11 cellular contexts compared by ENCODE assay signal in the genomic region with DNA sequence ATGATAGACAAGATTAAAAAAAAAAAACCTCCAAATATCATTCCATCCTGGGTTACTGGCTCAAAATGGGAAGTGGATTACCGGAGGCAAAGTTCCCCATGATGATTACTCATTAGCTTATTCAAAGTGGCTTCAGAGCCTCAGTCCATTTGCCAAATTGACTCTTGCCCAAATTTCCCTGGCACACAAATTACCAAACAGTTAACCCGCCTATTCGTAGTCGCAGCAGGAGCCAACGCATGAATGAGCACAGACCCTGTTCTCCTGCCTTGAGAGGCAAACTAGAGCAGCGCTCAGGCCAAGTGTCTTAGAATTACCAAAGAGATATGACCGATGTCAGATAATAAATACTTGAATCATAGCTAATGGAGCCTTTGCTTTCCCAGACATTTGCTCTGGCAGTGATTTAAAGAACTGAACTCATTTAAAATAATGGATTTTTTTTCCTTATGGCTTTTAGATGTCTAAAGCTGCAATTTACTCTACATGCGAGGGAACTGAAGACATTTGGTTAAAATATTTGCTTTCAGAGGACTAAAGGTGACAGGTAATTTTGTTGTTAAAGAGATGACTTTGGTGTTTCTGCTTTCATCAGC.
A peak's percentile ranks its signal among the peaks of the same experiment; 100 is the strongest.
DNase-seq lines count a peak whose midpoint lies in the region; ATAC-seq and TF ChIP-seq lines count a peak whose summit lies in the region.
"Had no signal": no experiment of that assay in that cellular context is flagged by ENCODE, and none has a peak within 500 bp of the region (broad histone marks: within the 10 kb centered on the region; RNA-seq: fewer than 3 reads in every experiment).

No MANE protein-coding gene starts in this region.

- H3K36me3 Mint-ChIP-seq in stimulated activated memory B cell treated with anti-CD40 and anti-IgM and Interleukin-4, amounts not matched to agents 10 μg/mL and 1 μg/mL and 100 μg/mL, for 72 hours: no peaks in the 10 kb centered on the region
- H3K36me3 Mint-ChIP-seq: activated naive CD4-positive, alpha-beta T cell treated with anti-CD3 and anti-CD28 coated beads, Interleukin-2, amount 50 U/mL, for 24 hours; naive B cell had no signal

- no peak overlapping the region for H3K27ac ChIP-seq in left lung
- no peak overlapping the region for H3K27ac ChIP-seq in WERI-Rb-1
- H3K27ac ChIP-seq: HL-60 had no signal

- H3K27me3 Mint-ChIP-seq in stimulated activated memory B cell treated with anti-CD40 and anti-IgM and Interleukin-4, amounts not matched to agents 10 μg/mL and 1 μg/mL and 100 μg/mL, for 72 hours: no peaks in the 10 kb centered on the region
- H3K27me3 Mint-ChIP-seq: activated naive CD4-positive, alpha-beta T cell treated with anti-CD3 and anti-CD28 coated beads, Interleukin-2, amount 50 U/mL, for 24 hours; naive B cell had no signal

- H3K9me3 ChIP-seq in left lung (no peaks in the 10 kb centered on the region), WERI-Rb-1 (ENCODE audit: severe bottlenecking) (no peaks in the 10 kb centered on the region)

- no peak overlapping the region for H3K27ac Mint-ChIP-seq in stimulated activated memory B cell treated with anti-CD40 and anti-IgM and Interleukin-4, amounts not matched to agents 10 μg/mL and 1 μg/mL and 100 μg/mL, for 72 hours
- H3K27ac Mint-ChIP-seq: activated naive CD4-positive, alpha-beta T cell treated with anti-CD3 and anti-CD28 coated beads, Interleukin-2, amount 50 U/mL, for 24 hours had no signal

- no peaks in the 10 kb centered on the region for H3K4me1 ChIP-seq in left lung

- TF ChIP-seq CTCF in left lung (IDR thresholded peaks at IDR 0.05): no peak
- TF ChIP-seq CTCF in WERI-Rb-1 (IDR thresholded peaks at IDR 0.05; ENCODE audit: low read depth, low read length): no peak

- ATAC-seq in Right ventricle myocardium inferior (peak; percentile 86), left lung (peak; percentile 52)
- no peak for ATAC-seq in stimulated activated memory B cell treated with anti-CD40 and anti-IgM and Interleukin-4, amounts not matched to agents 10 μg/mL and 1 μg/mL and 100 μg/mL, for 72 hours

- intact Hi-C loops in Right ventricle myocardium inferior (cut with DNase I) (no loop called here), cardiac septum (cut with DNase I) (no loop called here), left lung (cut with DNase I) (no loop called here)

- DNase-seq in Right ventricle myocardium inferior (ENCODE audit: missing footprints) (peak; percentile 71), cardiac septum (ENCODE audit: low spot score) (no peak), cerebellar nuclear complex (lab: John Stamatoyannopoulos, UW) (peak; percentile 68 to 97), left lung (no peak), T1000 (lab: John Stamatoyannopoulos, UW) (no peak), iPS-NIHi11 (ENCODE audit: low spot score) (no peak), WERI-Rb-1 (no peak)
- DNase-seq: naive B cell had no signal

- H3K4me3 ChIP-seq in left lung: no peak overlapping the region
- H3K4me3 ChIP-seq in WERI-Rb-1 (ENCODE audit: low read depth, low read length): no peak overlapping the region

- H3K9me3 Mint-ChIP-seq in stimulated activated memory B cell treated with anti-CD40 and anti-IgM and Interleukin-4, amounts not matched to agents 10 μg/mL and 1 μg/mL and 100 μg/mL, for 72 hours: no peaks in the 10 kb centered on the region

- no peak overlapping the region for H3K4me3 Mint-ChIP-seq in stimulated activated memory B cell treated with anti-CD40 and anti-IgM and Interleukin-4, amounts not matched to agents 10 μg/mL and 1 μg/mL and 100 μg/mL, for 72 hours
- H3K4me3 Mint-ChIP-seq: activated naive CD4-positive, alpha-beta T cell treated with anti-CD3 and anti-CD28 coated beads, Interleukin-2, amount 50 U/mL, for 24 hours; naive B cell had no signal

- H3K27me3 ChIP-seq in left lung: no peaks in the 10 kb centered on the region
- H3K27me3 ChIP-seq in WERI-Rb-1 (ENCODE audit: insufficient read depth, low read depth, severe bottlenecking): peaks cover 35% of the 10 kb centered on the region

- H3K4me1 Mint-ChIP-seq in stimulated activated memory B cell treated with anti-CD40 and anti-IgM and Interleukin-4, amounts not matched to agents 10 μg/mL and 1 μg/mL and 100 μg/mL, for 72 hours: no peaks in the 10 kb centered on the region
- H3K4me1 Mint-ChIP-seq: activated naive CD4-positive, alpha-beta T cell treated with anti-CD3 and anti-CD28 coated beads, Interleukin-2, amount 50 U/mL, for 24 hours; naive B cell had no signal

- H3K36me3 ChIP-seq in left lung (no peaks in the 10 kb centered on the region), WERI-Rb-1 (no peaks in the 10 kb centered on the region)

Comparison
In these comparisons a context has a peak if more than half of its experiments do, and no peak if none do; other contexts are left out.
1. DNase-seq: peak in Right ventricle myocardium inferior (single experiment) and cerebellar nuclear complex (2 of 2); none in cardiac septum (single experiment), left lung (0 of 2), T1000 (single experiment), iPS-NIHi11 (single experiment) and WERI-Rb-1 (single experiment).